ENCODE assay signal across 1 cellular context in the genomic region with DNA sequence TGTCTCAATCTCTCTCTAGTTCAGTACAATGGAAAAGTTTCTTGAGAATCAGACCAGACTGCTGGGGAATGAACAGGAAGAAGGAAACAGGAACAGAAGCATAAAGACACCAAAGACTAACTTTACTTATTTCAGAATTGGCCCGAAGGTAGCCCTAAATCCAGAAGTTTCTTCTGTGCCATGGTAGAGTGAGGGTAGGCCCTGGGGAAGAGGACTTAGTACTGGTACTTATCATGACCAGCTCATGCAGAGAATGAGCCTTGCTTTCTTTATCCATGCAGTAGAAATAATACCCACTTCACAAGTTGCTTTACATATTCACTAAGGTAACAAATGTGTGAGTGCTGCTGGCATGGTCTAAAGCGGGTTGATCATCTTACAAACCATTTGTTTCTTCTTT.
TF ChIP-seq lines count a peak whose summit lies in the region.

No MANE protein-coding gene starts in this region.

TF ChIP-seq in liver, 16 proteins besides CTCF, POLR2A, EP300 and RAD21:
- TF ChIP-seq, protein P1, sequence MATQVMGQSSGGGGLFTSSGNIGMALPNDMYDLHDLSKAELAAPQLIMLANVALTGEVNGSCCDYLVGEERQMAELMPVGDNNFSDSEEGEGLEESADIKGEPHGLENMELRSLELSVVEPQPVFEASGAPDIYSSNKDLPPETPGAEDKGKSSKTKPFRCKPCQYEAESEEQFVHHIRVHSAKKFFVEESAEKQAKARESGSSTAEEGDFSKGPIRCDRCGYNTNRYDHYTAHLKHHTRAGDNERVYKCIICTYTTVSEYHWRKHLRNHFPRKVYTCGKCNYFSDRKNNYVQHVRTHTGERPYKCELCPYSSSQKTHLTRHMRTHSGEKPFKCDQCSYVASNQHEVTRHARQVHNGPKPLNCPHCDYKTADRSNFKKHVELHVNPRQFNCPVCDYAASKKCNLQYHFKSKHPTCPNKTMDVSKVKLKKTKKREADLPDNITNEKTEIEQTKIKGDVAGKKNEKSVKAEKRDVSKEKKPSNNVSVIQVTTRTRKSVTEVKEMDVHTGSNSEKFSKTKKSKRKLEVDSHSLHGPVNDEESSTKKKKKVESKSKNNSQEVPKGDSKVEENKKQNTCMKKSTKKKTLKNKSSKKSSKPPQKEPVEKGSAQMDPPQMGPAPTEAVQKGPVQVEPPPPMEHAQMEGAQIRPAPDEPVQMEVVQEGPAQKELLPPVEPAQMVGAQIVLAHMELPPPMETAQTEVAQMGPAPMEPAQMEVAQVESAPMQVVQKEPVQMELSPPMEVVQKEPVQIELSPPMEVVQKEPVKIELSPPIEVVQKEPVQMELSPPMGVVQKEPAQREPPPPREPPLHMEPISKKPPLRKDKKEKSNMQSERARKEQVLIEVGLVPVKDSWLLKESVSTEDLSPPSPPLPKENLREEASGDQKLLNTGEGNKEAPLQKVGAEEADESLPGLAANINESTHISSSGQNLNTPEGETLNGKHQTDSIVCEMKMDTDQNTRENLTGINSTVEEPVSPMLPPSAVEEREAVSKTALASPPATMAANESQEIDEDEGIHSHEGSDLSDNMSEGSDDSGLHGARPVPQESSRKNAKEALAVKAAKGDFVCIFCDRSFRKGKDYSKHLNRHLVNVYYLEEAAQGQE (IDR thresholded peaks at IDR 0.05) = no peak
- TF ChIP-seq FOXA1 (IDR thresholded peaks at IDR 0.05) (no peak), NR2F2 (IDR thresholded peaks at IDR 0.05) (no peak), FOXA2 (IDR thresholded peaks at IDR 0.05) (no peak), EGR1 (IDR thresholded peaks at IDR 0.05; ENCODE audit: low read depth in 2 of 2) (no peak), TAF1 (conservative IDR thresholded peaks at IDR 0.05) (no peak), YY1 (IDR thresholded peaks at IDR 0.05) (no peak), GABPA (IDR thresholded peaks at IDR 0.05 in 1 of 2, conservative IDR thresholded peaks at IDR 0.05 in 1 of 2) (no peak), JUND (IDR thresholded peaks at IDR 0.05) (no peak), RXRA (IDR thresholded peaks at IDR 0.05) (no peak), HNF4G (IDR thresholded peaks at IDR 0.05) (no peak), SP1 (IDR thresholded peaks at IDR 0.05) (no peak), HNF4A (conservative IDR thresholded peaks at IDR 0.05) (no peak)
- TF ChIP-seq, protein P2, sequence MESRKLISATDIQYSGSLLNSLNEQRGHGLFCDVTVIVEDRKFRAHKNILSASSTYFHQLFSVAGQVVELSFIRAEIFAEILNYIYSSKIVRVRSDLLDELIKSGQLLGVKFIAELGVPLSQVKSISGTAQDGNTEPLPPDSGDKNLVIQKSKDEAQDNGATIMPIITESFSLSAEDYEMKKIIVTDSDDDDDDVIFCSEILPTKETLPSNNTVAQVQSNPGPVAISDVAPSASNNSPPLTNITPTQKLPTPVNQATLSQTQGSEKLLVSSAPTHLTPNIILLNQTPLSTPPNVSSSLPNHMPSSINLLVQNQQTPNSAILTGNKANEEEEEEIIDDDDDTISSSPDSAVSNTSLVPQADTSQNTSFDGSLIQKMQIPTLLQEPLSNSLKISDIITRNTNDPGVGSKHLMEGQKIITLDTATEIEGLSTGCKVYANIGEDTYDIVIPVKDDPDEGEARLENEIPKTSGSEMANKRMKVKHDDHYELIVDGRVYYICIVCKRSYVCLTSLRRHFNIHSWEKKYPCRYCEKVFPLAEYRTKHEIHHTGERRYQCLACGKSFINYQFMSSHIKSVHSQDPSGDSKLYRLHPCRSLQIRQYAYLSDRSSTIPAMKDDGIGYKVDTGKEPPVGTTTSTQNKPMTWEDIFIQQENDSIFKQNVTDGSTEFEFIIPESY (IDR thresholded peaks at IDR 0.05) = no peak
- TF ChIP-seq, protein P3, sequence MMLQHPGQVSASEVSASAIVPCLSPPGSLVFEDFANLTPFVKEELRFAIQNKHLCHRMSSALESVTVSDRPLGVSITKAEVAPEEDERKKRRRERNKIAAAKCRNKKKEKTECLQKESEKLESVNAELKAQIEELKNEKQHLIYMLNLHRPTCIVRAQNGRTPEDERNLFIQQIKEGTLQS (IDR thresholded peaks at IDR 0.05) = no peak
